2 cellular contexts compared by ENCODE assay signal in the genomic region with DNA sequence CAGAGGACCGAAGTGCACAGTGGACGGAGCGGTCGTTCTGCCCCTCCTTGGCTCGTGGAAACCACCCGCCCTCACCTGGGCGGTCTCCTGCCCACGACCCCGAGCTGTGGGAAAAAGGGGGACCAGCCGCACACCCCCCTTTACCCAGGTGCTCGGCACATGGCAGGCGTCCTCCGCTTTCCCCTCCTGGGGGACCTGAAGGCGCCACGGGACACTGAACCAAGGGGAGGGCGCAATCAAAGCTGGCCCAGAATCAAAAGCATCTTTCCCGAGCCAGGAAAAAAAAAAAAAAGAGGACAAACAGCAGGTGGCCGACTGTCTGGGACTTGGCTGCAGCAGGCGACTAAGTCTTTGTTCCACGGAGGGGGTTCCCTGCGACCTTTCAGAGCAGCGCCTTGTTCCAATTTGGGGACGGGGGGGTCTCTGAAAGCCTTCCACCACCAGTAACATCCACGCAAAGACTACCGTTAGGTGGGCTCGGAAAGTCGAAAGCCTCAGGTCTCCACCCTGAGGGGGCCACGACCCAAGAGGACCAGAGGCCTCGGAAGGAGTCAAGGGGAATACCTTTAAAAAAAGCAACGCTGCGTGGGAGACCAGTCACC.
TF ChIP-seq lines count a peak whose summit lies in the region.

No MANE protein-coding gene starts in this region.

TF ChIP-seq in A549, 52 proteins besides CTCF, POLR2A, EP300 and RAD21:
- TF ChIP-seq RARB (CRISPR knock-in tag; IDR thresholded peaks at IDR 0.05) (no peak), FOXS1 (CRISPR knock-in tag; IDR thresholded peaks at IDR 0.05) (no peak), HOXA7 (CRISPR knock-in tag; IDR thresholded peaks at IDR 0.05) (0 out of 2 replicates have a peak, but pooled peaks have one; percentile 31), FOSB (CRISPR knock-in tag; IDR thresholded peaks at IDR 0.05) (0 out of 2 replicates have a peak, but pooled peaks have one; percentile 26)
- TF ChIP-seq, protein P1, sequence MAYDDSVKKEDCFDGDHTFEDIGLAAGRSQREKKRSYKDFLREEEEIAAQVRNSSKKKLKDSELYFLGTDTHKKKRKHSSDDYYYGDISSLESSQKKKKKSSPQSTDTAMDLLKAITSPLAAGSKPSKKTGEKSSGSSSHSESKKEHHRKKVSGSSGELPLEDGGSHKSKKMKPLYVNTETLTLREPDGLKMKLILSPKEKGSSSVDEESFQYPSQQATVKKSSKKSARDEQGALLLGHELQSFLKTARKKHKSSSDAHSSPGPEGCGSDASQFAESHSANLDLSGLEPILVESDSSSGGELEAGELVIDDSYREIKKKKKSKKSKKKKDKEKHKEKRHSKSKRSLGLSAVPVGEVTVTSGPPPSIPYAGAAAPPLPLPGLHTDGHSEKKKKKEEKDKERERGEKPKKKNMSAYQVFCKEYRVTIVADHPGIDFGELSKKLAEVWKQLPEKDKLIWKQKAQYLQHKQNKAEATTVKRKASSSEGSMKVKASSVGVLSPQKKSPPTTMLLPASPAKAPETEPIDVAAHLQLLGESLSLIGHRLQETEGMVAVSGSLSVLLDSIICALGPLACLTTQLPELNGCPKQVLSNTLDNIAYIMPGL (CRISPR knock-in tag; IDR thresholded peaks at IDR 0.05; ENCODE audit: borderline replicate concordance): no peak
- TF ChIP-seq, protein P2, sequence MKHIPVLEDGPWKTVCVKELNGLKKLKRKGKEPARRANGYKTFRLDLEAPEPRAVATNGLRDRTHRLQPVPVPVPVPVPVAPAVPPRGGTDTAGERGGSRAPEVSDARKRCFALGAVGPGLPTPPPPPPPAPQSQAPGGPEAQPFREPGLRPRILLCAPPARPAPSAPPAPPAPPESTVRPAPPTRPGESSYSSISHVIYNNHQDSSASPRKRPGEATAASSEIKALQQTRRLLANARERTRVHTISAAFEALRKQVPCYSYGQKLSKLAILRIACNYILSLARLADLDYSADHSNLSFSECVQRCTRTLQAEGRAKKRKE (CRISPR knock-in tag; IDR thresholded peaks at IDR 0.05; ENCODE audit: low read depth): no peak

TF ChIP-seq in GM23338, 12 proteins besides CTCF, POLR2A, EP300 and RAD21:
- no peak for TF ChIP-seq STAT1 (IDR thresholded peaks at IDR 0.05; ENCODE audit: unreplicated experiment)
- TF ChIP-seq ZNF114 (CRISPR knock-in tag; IDR thresholded peaks at IDR 0.05): no peak
- no peak for TF ChIP-seq ZNF331 (CRISPR knock-in tag; IDR thresholded peaks at IDR 0.05; ENCODE audit: low read depth)
- TF ChIP-seq JUNB (IDR thresholded peaks at IDR 0.05; ENCODE audit: unreplicated experiment): no peak
- TF ChIP-seq POLR2AphosphoS5 (IDR thresholded peaks at IDR 0.05; ENCODE audit: low read depth): no peak
- TF ChIP-seq, protein P3, sequence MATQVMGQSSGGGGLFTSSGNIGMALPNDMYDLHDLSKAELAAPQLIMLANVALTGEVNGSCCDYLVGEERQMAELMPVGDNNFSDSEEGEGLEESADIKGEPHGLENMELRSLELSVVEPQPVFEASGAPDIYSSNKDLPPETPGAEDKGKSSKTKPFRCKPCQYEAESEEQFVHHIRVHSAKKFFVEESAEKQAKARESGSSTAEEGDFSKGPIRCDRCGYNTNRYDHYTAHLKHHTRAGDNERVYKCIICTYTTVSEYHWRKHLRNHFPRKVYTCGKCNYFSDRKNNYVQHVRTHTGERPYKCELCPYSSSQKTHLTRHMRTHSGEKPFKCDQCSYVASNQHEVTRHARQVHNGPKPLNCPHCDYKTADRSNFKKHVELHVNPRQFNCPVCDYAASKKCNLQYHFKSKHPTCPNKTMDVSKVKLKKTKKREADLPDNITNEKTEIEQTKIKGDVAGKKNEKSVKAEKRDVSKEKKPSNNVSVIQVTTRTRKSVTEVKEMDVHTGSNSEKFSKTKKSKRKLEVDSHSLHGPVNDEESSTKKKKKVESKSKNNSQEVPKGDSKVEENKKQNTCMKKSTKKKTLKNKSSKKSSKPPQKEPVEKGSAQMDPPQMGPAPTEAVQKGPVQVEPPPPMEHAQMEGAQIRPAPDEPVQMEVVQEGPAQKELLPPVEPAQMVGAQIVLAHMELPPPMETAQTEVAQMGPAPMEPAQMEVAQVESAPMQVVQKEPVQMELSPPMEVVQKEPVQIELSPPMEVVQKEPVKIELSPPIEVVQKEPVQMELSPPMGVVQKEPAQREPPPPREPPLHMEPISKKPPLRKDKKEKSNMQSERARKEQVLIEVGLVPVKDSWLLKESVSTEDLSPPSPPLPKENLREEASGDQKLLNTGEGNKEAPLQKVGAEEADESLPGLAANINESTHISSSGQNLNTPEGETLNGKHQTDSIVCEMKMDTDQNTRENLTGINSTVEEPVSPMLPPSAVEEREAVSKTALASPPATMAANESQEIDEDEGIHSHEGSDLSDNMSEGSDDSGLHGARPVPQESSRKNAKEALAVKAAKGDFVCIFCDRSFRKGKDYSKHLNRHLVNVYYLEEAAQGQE (IDR thresholded peaks at IDR 0.05; ENCODE audit: unreplicated experiment): no peak
- no peak for TF ChIP-seq EZH2phosphoT487 (IDR thresholded peaks at IDR 0.05; ENCODE audit: unreplicated experiment)
- TF ChIP-seq CREB1 (CRISPR knock-in tag; IDR thresholded peaks at IDR 0.05; ENCODE audit: low read depth): no peak
- TF ChIP-seq, protein P4, sequence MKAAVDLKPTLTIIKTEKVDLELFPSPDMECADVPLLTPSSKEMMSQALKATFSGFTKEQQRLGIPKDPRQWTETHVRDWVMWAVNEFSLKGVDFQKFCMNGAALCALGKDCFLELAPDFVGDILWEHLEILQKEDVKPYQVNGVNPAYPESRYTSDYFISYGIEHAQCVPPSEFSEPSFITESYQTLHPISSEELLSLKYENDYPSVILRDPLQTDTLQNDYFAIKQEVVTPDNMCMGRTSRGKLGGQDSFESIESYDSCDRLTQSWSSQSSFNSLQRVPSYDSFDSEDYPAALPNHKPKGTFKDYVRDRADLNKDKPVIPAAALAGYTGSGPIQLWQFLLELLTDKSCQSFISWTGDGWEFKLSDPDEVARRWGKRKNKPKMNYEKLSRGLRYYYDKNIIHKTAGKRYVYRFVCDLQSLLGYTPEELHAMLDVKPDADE (IDR thresholded peaks at IDR 0.05): no peak
- TF ChIP-seq EZH2 (IDR thresholded peaks at IDR 0.05; ENCODE audit: low read depth, unreplicated experiment): no peak
